In genomic region chr7:856444-857095, GRCh38 we compare ENCODE assay signal across 1 cellular context.
TF ChIP-seq lines count a peak whose summit lies in the region.

No MANE protein-coding gene starts in this region.

TF ChIP-seq in HepG2, 621 proteins besides CTCF, POLR2A, EP300 and RAD21:
- TF ChIP-seq, protein P1, sequence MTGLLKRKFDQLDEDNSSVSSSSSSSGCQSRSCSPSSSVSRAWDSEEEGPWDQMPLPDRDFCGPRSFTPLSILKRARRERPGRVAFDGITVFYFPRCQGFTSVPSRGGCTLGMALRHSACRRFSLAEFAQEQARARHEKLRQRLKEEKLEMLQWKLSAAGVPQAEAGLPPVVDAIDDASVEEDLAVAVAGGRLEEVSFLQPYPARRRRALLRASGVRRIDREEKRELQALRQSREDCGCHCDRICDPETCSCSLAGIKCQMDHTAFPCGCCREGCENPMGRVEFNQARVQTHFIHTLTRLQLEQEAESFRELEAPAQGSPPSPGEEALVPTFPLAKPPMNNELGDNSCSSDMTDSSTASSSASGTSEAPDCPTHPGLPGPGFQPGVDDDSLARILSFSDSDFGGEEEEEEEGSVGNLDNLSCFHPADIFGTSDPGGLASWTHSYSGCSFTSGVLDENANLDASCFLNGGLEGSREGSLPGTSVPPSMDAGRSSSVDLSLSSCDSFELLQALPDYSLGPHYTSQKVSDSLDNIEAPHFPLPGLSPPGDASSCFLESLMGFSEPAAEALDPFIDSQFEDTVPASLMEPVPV (CRISPR knock-in tag; IDR thresholded peaks at IDR 0.05): 0 out of 2 replicates have a peak, but pooled peaks have one; percentile 29
- TF ChIP-seq ZNF510 (CRISPR knock-in tag; IDR thresholded peaks at IDR 0.05; ENCODE audit: low read depth): no peak
- peak; percentile 37 for TF ChIP-seq AGO2 (optimal IDR thresholded peaks at IDR 0.05; ENCODE audit: low read depth, low read length)
- no peak for TF ChIP-seq HNF4A (CRISPR knock-in tag; IDR thresholded peaks at IDR 0.05)
